Comparison of ENCODE assay signal across 32 cellular contexts in the genomic region with DNA sequence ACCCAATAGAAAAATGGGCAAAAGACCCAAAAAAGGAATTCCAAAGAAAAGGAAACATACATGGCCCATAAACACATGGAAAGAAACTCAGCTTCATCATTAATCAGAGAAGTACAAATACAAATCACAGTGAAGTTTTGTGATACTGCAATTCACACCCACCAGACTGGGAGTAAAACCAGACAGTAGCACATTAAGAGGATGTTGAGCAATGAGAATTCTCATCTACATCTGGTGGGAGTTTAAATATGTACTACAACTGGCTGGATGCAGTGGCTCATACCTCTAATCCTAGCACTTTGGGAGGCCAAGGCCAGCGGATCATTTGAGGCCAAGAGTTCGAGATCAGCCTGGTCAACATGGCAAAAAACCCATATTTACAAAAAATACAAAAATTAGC.
"Had no signal": no experiment of that assay in that cellular context is flagged by ENCODE, and none has a peak within 500 bp of the region (broad histone marks: within the 10 kb centered on the region; RNA-seq: fewer than 3 reads in every experiment).

No MANE protein-coding gene starts in this region.

- H3K27me3 ChIP-seq: body of pancreas, gastrocnemius medialis, hepatocyte, neutrophil, pancreas, sigmoid colon, uterus had no signal

- H2AFZ ChIP-seq: hepatocyte had no signal

- H3K4me3 ChIP-seq: body of pancreas, coronary artery, dorsolateral prefrontal cortex, gastrocnemius medialis, hepatocyte, pancreas, prostate gland, sigmoid colon, smooth muscle cell, uterus had no signal

- H3K4me2 ChIP-seq: hepatocyte, smooth muscle cell had no signal

- H3K27ac ChIP-seq: body of pancreas, coronary artery, dorsolateral prefrontal cortex, gastrocnemius medialis, hepatocyte, neutrophil, pancreas, prostate gland, sigmoid colon, uterus had no signal

- H3K79me2 ChIP-seq: hepatocyte had no signal

- DNase-seq: activated CD4-positive, alpha-beta T cell treated with anti-CD3 and anti-CD28 coated beads for 36 hours; activated CD4-positive, alpha-beta T cell treated with anti-CD3 and anti-CD28 coated beads, Interleukin-2, amount 50 U/mL, for 48 hours; activated CD4-positive, CD25-positive, alpha-beta regulatory T cell; activated CD8-positive, alpha-beta memory T cell treated with anti-CD3 and anti-CD28 coated beads for 24 hours; activated effector memory CD4-positive, alpha-beta T cell treated with Interleukin-2 at 50 U/mL for 16 hours; activated naive CD4-positive, alpha-beta T cell treated with Interleukin-2 at 50 U/mL for 16 hours; aorta; body of pancreas; dorsolateral prefrontal cortex; effector memory CD8-positive, alpha-beta T cell; erythroblast; gastrocnemius medialis; islet precursor cell; left colon; mammary epithelial cell; naive B cell; nephron progenitor cell; pancreas; sigmoid colon; stimulated activated CD4-positive, alpha-beta T cell treated with anti-CD3 and anti-CD28 coated beads, Interleukin-1b, Interleukin-23, amount 100 ng/mL, for 48 hours; stimulated activated CD4-positive, alpha-beta T cell treated with anti-CD3 and anti-CD28 coated beads, Interleukin-4, amount 100 ng/mL, for 4 hours; stimulated activated CD8-positive, alpha-beta memory T cell treated with anti-CD3 and anti-CD28 coated beads, Interleukin-4, amount 100 ng/mL, for 48 hours; stimulated activated naive CD8-positive, alpha-beta T cell treated with anti-CD3 and anti-CD28 coated beads, Interleukin-15, amount 100 ng/mL, for 72 hours; substantia nigra; T-cell; uterus had no signal

- H3K9me3 ChIP-seq: body of pancreas, gastrocnemius medialis, neutrophil, pancreas, prostate gland, sigmoid colon, uterus had no signal

- H3K36me3 ChIP-seq: gastrocnemius medialis, neutrophil, pancreas, prostate gland, sigmoid colon, uterus had no signal

- H3K4me1 ChIP-seq: body of pancreas, gastrocnemius medialis, prostate gland, uterus had no signal

- ATAC-seq: activated CD4-positive, alpha-beta T cell treated with anti-CD3 and anti-CD28 coated beads for 36 hours; body of pancreas; effector memory CD8-positive, alpha-beta T cell; gastrocnemius medialis; left colon; pancreas; stimulated activated memory B cell treated with anti-CD40 and anti-IgM and Interleukin-4, amounts not matched to agents 10 μg/mL and 1 μg/mL and 100 μg/mL, for 72 hours; stimulated activated naive CD8-positive, alpha-beta T cell treated with anti-CD3 and anti-CD28 coated beads, Interleukin-15, amount 100 ng/mL, for 72 hours; T-cell had no signal
